Comparison of ENCODE assay signal across 1 cellular context in genomic region chr1:83932281-83932680, GRCh38.
TF ChIP-seq lines count a peak whose summit lies in the region.

No MANE protein-coding gene starts in this region.

TF ChIP-seq in K562, 482 proteins besides CTCF, POLR2A, EP300 and RAD21 (continued from another document and continues in another):
- TF ChIP-seq ZHX1 (conservative IDR thresholded peaks at IDR 0.05; ENCODE audit: low read length), result no peak
- no peak for TF ChIP-seq TAF15 (IDR thresholded peaks at IDR 0.05; ENCODE audit: low read depth, low read length)
- no peak for TF ChIP-seq SRSF1 (IDR thresholded peaks at IDR 0.05; ENCODE audit: low read depth, low read length)
- no peak for TF ChIP-seq ETS1 (conservative IDR thresholded peaks at IDR 0.05; ENCODE audit: control insufficient read depth, low read depth, low read length)
- no peak for TF ChIP-seq ZNF121 (CRISPR knock-in tag; conservative IDR thresholded peaks at IDR 0.05)
- TF ChIP-seq XRCC4 (IDR thresholded peaks at IDR 0.05; ENCODE audit: extremely low read depth, insufficient read depth, insufficient read length), result no peak
- no peak for TF ChIP-seq ZNF282 (CRISPR knock-in tag; IDR thresholded peaks at IDR 0.05)
- TF ChIP-seq CSDE1 (IDR thresholded peaks at IDR 0.05), result no peak
- no peak for TF ChIP-seq CHD2 (IDR thresholded peaks at IDR 0.05; ENCODE audit: low read depth, low read length)
- no peak; the same call in 1 of the 2 replicates for TF ChIP-seq MAFG (tag; conservative IDR thresholded peaks at IDR 0.05)
- no peak for TF ChIP-seq NR2C1 (IDR thresholded peaks at IDR 0.05)
- no peak for TF ChIP-seq NR2C1 (tag; IDR thresholded peaks at IDR 0.05)
- TF ChIP-seq STAT6 (CRISPR knock-in tag; IDR thresholded peaks at IDR 0.05), result no peak
- no peak for TF ChIP-seq SMAD4 (CRISPR knock-in tag; conservative IDR thresholded peaks at IDR 0.05)
- peak; percentile 79 for TF ChIP-seq TCF3 (CRISPR knock-in tag; IDR thresholded peaks at IDR 0.05)
- TF ChIP-seq ZNF644 (tag; IDR thresholded peaks at IDR 0.05; ENCODE audit: low read depth), result no peak
- no peak for TF ChIP-seq SREBF1 (IDR thresholded peaks at IDR 0.05; ENCODE audit: borderline replicate concordance, low read depth, low read length)
- no peak for TF ChIP-seq PHF21A (IDR thresholded peaks at IDR 0.05; ENCODE audit: borderline replicate concordance, low read depth)
- TF ChIP-seq PCBP2 (IDR thresholded peaks at IDR 0.05; ENCODE audit: low read depth, low read length, poor library complexity, severe bottlenecking), result no peak
- no peak for TF ChIP-seq ZNF311 (CRISPR knock-in tag; IDR thresholded peaks at IDR 0.05)
- no peak for TF ChIP-seq PPARD (CRISPR knock-in tag; IDR thresholded peaks at IDR 0.05)
- TF ChIP-seq RBM39 (optimal IDR thresholded peaks at IDR 0.05; ENCODE audit: low read depth, low read length), result no peak
- TF ChIP-seq RBM15 (IDR thresholded peaks at IDR 0.05; ENCODE audit: insufficient read depth, low read length), result no peak
- no peak for TF ChIP-seq ARID4B (CRISPR knock-in tag; IDR thresholded peaks at IDR 0.05)
- no peak for TF ChIP-seq SP2 (IDR thresholded peaks at IDR 0.05; ENCODE audit: extremely low read depth, low read depth, low read length, poor library complexity, severe bottlenecking)
- no peak for TF ChIP-seq GTF2F1 (IDR thresholded peaks at IDR 0.05; ENCODE audit: low read depth, low read length)
- TF ChIP-seq SPI1 (IDR thresholded peaks at IDR 0.05; ENCODE audit: borderline replicate concordance, low read depth, low read length), result peak; percentile 26; the same call in 1 of the 2 replicates
- peak; percentile 71 for TF ChIP-seq CBFA2T2 (conservative IDR thresholded peaks at IDR 0.05)
- TF ChIP-seq ATF3 (IDR thresholded peaks at IDR 0.05), result no peak
- no peak for TF ChIP-seq ATF3 (CRISPR knock-in tag; conservative IDR thresholded peaks at IDR 0.05)
- TF ChIP-seq NR3C1 (CRISPR knock-in tag; IDR thresholded peaks at IDR 0.05), result no peak
- no peak for TF ChIP-seq ZNF263 (CRISPR knock-in tag; IDR thresholded peaks at IDR 0.05; ENCODE audit: borderline replicate concordance)
- TF ChIP-seq NCOR1 (IDR thresholded peaks at IDR 0.05), result peak; percentile 71
- no peak for TF ChIP-seq PTTG1 (tag; IDR thresholded peaks at IDR 0.05; ENCODE audit: low read depth)
- no peak for TF ChIP-seq ZBTB49 (CRISPR knock-in tag; IDR thresholded peaks at IDR 0.05; ENCODE audit: borderline replicate concordance)
- TF ChIP-seq ZNF561 (CRISPR knock-in tag; conservative IDR thresholded peaks at IDR 0.05), result no peak
- peak; percentile 73 for TF ChIP-seq SMARCA4 (IDR thresholded peaks at IDR 0.05)
- no peak for TF ChIP-seq KAT2B (IDR thresholded peaks at IDR 0.05; ENCODE audit: low read depth, low read length)
- TF ChIP-seq NFYB (IDR thresholded peaks at IDR 0.05; ENCODE audit: extremely low read depth, insufficient read length), result no peak
- TF ChIP-seq CTBP1 (IDR thresholded peaks at IDR 0.05; ENCODE audit: borderline replicate concordance), result peak; percentile 28; the same call in 1 of the 2 replicates
- no peak for TF ChIP-seq POLR2H (tag; IDR thresholded peaks at IDR 0.05; ENCODE audit: low read depth)
- peak; percentile 90 for TF ChIP-seq ARID1B (IDR thresholded peaks at IDR 0.05)
- TF ChIP-seq ZNF583 (CRISPR knock-in tag; IDR thresholded peaks at IDR 0.05), result no peak
- TF ChIP-seq ZKSCAN1 (IDR thresholded peaks at IDR 0.05; ENCODE audit: low read depth, low read length), result no peak
- peak; percentile 85 for TF ChIP-seq CBFA2T3 (IDR thresholded peaks at IDR 0.05)
